18 cellular contexts compared by ENCODE assay signal in genomic region chr2:26905341-26906198, GRCh38. TPM values are rescaled to one million over a fixed set of nuclear protein-coding genes. Genes with fewer than 3 reads are reported as not detected.
"Had no signal": no experiment of that assay in that cellular context is flagged by ENCODE, and none has a peak within 500 bp of the region (broad histone marks: within the 10 kb centered on the region; RNA-seq: fewer than 3 reads in every experiment).

No MANE protein-coding gene starts in this region.

- H3K4me3 ChIP-seq: heart right ventricle, left ventricle myocardium inferior had no signal

- H3K36me3 Mint-ChIP-seq: activated CD8-positive, alpha-beta memory T cell treated with anti-CD3 and anti-CD28 coated beads, Interleukin-2, amount 10 ng/mL, durations not matched to agents 7 days and 5 days; activated naive CD4-positive, alpha-beta T cell treated with anti-CD3 and anti-CD28 coated beads, Interleukin-2, amount 50 U/mL, for 72 hours; memory B cell had no signal

- H3K9me3 ChIP-seq: heart right ventricle, left ventricle myocardium inferior had no signal

- H3K27ac Mint-ChIP-seq: activated CD8-positive, alpha-beta memory T cell treated with anti-CD3 and anti-CD28 coated beads, Interleukin-2, amount 10 ng/mL, durations not matched to agents 7 days and 5 days; activated naive CD4-positive, alpha-beta T cell treated with anti-CD3 and anti-CD28 coated beads, Interleukin-2, amount 50 U/mL, for 72 hours; activated T-cell treated with anti-CD3 and anti-CD28 coated beads, Interleukin-2, amount 50 U/mL, for 24 hours; memory B cell; T-helper 2 cell treated with Interferon-gamma antibody and Interleukin-4, amounts not matched to agents 5 μg/mL and 100 μg/mL, for 36 hours; type B pancreatic cell had no signal

- H3K9me3 Mint-ChIP-seq: activated naive CD4-positive, alpha-beta T cell treated with anti-CD3 and anti-CD28 coated beads, Interleukin-2, amount 50 U/mL, for 72 hours; activated T-cell treated with anti-CD3 and anti-CD28 coated beads, Interleukin-2, amount 50 U/mL, for 24 hours; T-helper 2 cell treated with Interferon-gamma antibody and Interleukin-4, amounts not matched to agents 5 μg/mL and 100 μg/mL, for 36 hours; type B pancreatic cell had no signal

- DNase-seq: activated CD4-positive, alpha-beta T cell treated with anti-CD3 and anti-CD28 coated beads, Interleukin-2, amount 50 U/mL, for 4 hours; activated CD4-positive, CD25-positive, alpha-beta regulatory T cell treated with anti-CD3 and anti-CD28 coated beads, Interleukin-2, amount 50 U/mL, for 72 hours; activated CD8-positive, alpha-beta memory T cell treated with anti-CD3 and anti-CD28 coated beads, Interleukin-2, amount 10 ng/mL, durations not matched to agents 7 days and 5 days; activated effector memory CD4-positive, alpha-beta T cell treated with Interleukin-2 at 50 U/mL for 16 hours; activated T-cell treated with anti-CD3 and anti-CD28 coated beads, Interleukin-2, amount 50 U/mL, for 24 hours; amniotic stem cell; effector CD4-positive, alpha-beta T cell; heart right ventricle; islet precursor cell; left ventricle myocardium inferior; SW 1271 had no signal

- H3K27me3 Mint-ChIP-seq: type B pancreatic cell had no signal

- H3K4me1 Mint-ChIP-seq: activated CD8-positive, alpha-beta memory T cell treated with anti-CD3 and anti-CD28 coated beads, Interleukin-2, amount 10 ng/mL, durations not matched to agents 7 days and 5 days; memory B cell had no signal

- H3K4me1 ChIP-seq: left ventricle myocardium inferior, parathyroid adenoma had no signal

- H3K36me3 ChIP-seq: heart right ventricle, left ventricle myocardium inferior had no signal

- H3K27ac ChIP-seq: heart right ventricle, left ventricle myocardium inferior, parathyroid adenoma had no signal

- ATAC-seq: activated CD8-positive, alpha-beta memory T cell treated with anti-CD3 and anti-CD28 coated beads, Interleukin-2, amount 10 ng/mL, durations not matched to agents 7 days and 5 days; activated naive CD4-positive, alpha-beta T cell treated with anti-CD3 and anti-CD28 coated beads, Interleukin-2, amount 50 U/mL, for 72 hours; heart right ventricle had no signal

- H3K4me3 Mint-ChIP-seq: activated CD8-positive, alpha-beta memory T cell treated with anti-CD3 and anti-CD28 coated beads, Interleukin-2, amount 10 ng/mL, durations not matched to agents 7 days and 5 days; activated T-cell treated with anti-CD3 and anti-CD28 coated beads, Interleukin-2, amount 50 U/mL, for 24 hours; memory B cell; neural crest cell; T-helper 2 cell treated with Interferon-gamma antibody and Interleukin-4, amounts not matched to agents 5 μg/mL and 100 μg/mL, for 36 hours; type B pancreatic cell had no signal

RNA-seq across cellular contexts. Expression of gene DPYSL5, which starts 57.6 kb away (rescaled TPM):
- total RNA-seq: activated CD8-positive, alpha-beta memory T cell treated with anti-CD3 and anti-CD28 coated beads, Interleukin-2, amount 10 ng/mL, durations not matched to agents 7 days and 5 days; activated naive CD4-positive, alpha-beta T cell treated with anti-CD3 and anti-CD28 coated beads, Interleukin-2, amount 50 U/mL, for 72 hours; fibroblast of lung; left ventricle myocardium inferior had no signal
- polyA plus RNA-seq: fibroblast of lung had no signal
